ENCODE assay signal across 1 cellular context in the genomic region with DNA sequence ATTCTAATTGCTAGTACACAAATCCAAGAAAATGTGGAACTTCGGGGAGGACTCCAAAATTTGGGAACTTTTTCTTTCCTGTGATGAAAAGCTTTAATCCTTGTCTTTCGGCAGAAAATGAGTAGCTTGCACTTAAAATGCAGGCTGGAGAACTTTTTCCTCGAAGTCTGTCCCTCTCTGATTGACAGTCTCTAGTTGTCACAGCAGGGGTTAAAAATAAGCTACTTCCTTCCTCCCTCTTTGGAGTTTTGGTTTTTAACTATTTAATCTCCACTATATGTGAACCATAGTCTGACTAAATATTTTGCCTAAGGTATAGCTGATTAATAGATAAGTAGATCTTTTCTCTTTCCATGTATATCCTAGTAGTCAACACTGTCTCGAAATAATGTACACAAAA.
TF ChIP-seq lines count a peak whose summit lies in the region.

No MANE protein-coding gene starts in this region.

TF ChIP-seq in WTC11, 78 proteins besides CTCF, POLR2A, EP300 and RAD21 (continued from another document):
- TF ChIP-seq, protein P1, sequence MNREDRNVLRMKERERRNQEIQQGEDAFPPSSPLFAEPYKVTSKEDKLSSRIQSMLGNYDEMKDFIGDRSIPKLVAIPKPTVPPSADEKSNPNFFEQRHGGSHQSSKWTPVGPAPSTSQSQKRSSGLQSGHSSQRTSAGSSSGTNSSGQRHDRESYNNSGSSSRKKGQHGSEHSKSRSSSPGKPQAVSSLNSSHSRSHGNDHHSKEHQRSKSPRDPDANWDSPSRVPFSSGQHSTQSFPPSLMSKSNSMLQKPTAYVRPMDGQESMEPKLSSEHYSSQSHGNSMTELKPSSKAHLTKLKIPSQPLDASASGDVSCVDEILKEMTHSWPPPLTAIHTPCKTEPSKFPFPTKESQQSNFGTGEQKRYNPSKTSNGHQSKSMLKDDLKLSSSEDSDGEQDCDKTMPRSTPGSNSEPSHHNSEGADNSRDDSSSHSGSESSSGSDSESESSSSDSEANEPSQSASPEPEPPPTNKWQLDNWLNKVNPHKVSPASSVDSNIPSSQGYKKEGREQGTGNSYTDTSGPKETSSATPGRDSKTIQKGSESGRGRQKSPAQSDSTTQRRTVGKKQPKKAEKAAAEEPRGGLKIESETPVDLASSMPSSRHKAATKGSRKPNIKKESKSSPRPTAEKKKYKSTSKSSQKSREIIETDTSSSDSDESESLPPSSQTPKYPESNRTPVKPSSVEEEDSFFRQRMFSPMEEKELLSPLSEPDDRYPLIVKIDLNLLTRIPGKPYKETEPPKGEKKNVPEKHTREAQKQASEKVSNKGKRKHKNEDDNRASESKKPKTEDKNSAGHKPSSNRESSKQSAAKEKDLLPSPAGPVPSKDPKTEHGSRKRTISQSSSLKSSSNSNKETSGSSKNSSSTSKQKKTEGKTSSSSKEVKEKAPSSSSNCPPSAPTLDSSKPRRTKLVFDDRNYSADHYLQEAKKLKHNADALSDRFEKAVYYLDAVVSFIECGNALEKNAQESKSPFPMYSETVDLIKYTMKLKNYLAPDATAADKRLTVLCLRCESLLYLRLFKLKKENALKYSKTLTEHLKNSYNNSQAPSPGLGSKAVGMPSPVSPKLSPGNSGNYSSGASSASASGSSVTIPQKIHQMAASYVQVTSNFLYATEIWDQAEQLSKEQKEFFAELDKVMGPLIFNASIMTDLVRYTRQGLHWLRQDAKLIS (CRISPR knock-in tag; IDR thresholded peaks at IDR 0.05; ENCODE audit: borderline replicate concordance): no peak
- TF ChIP-seq TEAD1 (CRISPR knock-in tag; IDR thresholded peaks at IDR 0.05): no peak
